In the genomic region with DNA sequence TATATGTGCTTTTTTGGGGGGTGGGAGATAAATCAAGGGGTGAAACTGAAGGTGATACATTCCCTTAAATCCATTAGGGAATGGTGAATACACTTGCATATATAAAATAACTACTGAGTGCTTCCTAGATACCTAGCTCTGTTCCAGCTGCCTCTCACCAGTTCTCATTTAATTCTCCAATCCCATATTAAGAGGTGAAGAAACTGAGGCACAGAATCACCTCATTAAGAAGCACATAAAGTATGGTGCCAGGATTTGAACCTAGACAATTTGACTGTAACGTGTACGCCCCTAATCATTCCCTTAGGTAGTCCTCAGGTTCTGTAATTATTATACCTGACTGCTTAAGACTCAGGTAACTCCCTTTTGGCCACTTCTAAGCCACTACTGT, we compare ENCODE assay signal across 8 cellular contexts. TPM values are rescaled to one million over a fixed set of nuclear protein-coding genes. Genes with fewer than 3 reads are reported as not detected.
A peak's percentile ranks its signal among the peaks of the same experiment; 100 is the strongest.
DNase-seq lines count a peak whose midpoint lies in the region; ATAC-seq and TF ChIP-seq lines count a peak whose summit lies in the region.

No MANE protein-coding gene starts in this region.

- H2AFZ ChIP-seq in DND-41 (ENCODE audit: low read depth, low read length) (peak overlapping the region; percentile 86), trophoblast cell (ENCODE audit: insufficient read depth, low read length, poor library complexity) (no peak overlapping the region)

- H3K27me3 ChIP-seq in DND-41 (ENCODE audit: insufficient read depth, low read length, poor library complexity) (peaks cover 21% of the 10 kb centered on the region), RWPE2 (ENCODE audit: insufficient read depth, poor library complexity, severe bottlenecking) (no peaks in the 10 kb centered on the region), esophagus (ENCODE audit: control insufficient read depth in 1 of 2, insufficient read depth in 2 of 2, low read length in 2 of 2) (no peaks in the 10 kb centered on the region), trophoblast cell (ENCODE audit: insufficient read depth, low read length) (no peaks in the 10 kb centered on the region)

- ATAC-seq in DND-41 (ENCODE audit: insufficient read depth, low read depth) (no peak), RWPE2 (ENCODE audit: low read depth) (no peak), HG03342 (IDR thresholded peaks at IDR 0.05; ENCODE audit: unreplicated experiment) (no peak), GM19324 (IDR thresholded peaks at IDR 0.05; ENCODE audit: low FRiP score, unreplicated experiment) (no peak), GM19351 (IDR thresholded peaks at IDR 0.05; ENCODE audit: unreplicated experiment) (no peak)

- H3K27ac ChIP-seq in DND-41 (ENCODE audit: low read length) (no peak overlapping the region), RWPE2 (ENCODE audit: poor library complexity, severe bottlenecking) (peak overlapping the region; percentile 99), esophagus (ENCODE audit: low read depth in 2 of 2, low read length in 1 of 2) (peak overlapping the region; percentile 31 to 99), trophoblast cell (ENCODE audit: low read depth, low read length) (peak overlapping the region; percentile 99)

- no peak overlapping the region for H3K4ac ChIP-seq in trophoblast cell (ENCODE audit: low read depth, low read length)

- H4K91ac ChIP-seq in trophoblast cell (ENCODE audit: low read depth, low read length): no peak overlapping the region

- H2BK5ac ChIP-seq in trophoblast cell (ENCODE audit: low read depth, low read length, poor library complexity): no peak overlapping the region

- H3K9me3 ChIP-seq in DND-41 (ENCODE audit: insufficient read depth, low read length, severe bottlenecking) (no peaks in the 10 kb centered on the region), RWPE2 (ENCODE audit: severe bottlenecking) (no peaks in the 10 kb centered on the region), esophagus (ENCODE audit: control insufficient read depth in 2 of 2, insufficient read depth in 1 of 2, low read depth in 1 of 2, low read length in 1 of 2) (no peaks in the 10 kb centered on the region), trophoblast cell (ENCODE audit: insufficient read depth, low read depth, low read length) (no peaks in the 10 kb centered on the region)

- H3K14ac ChIP-seq in trophoblast cell (ENCODE audit: low read length): no peak overlapping the region

- 22% methylated on average over 2 of the region's 2 CpGs for WGBS in esophagus, 2 donors
- WGBS in trophoblast cell (ENCODE audit: extremely low coverage, insufficient coverage, insufficient read length): no CpG with 5 or more reads among the region's 2 CpGs

- TF ChIP-seq CTCF in DND-41 (IDR thresholded peaks at IDR 0.05; ENCODE audit: borderline replicate concordance, extremely low read depth, low read length, poor library complexity, severe bottlenecking) (no peak), RWPE2 (IDR thresholded peaks at IDR 0.05; ENCODE audit: poor library complexity, severe bottlenecking) (no peak)

- H3K79me2 ChIP-seq in DND-41 (ENCODE audit: insufficient read depth, low read length) (peaks cover 13% of the 10 kb centered on the region), trophoblast cell (ENCODE audit: control insufficient read depth, insufficient read depth, low read length, poor library complexity) (peaks cover 3% of the 10 kb centered on the region)

- peaks cover 8% of the 10 kb centered on the region; the same call in 1 of the 2 replicates for H3K36me3 ChIP-seq in DND-41 (ENCODE audit: insufficient read depth, low read length)
- H3K36me3 ChIP-seq in RWPE2 (ENCODE audit: low read depth): peaks cover 25% of the 10 kb centered on the region
- peaks cover 0 to 2% of the 10 kb centered on the region in 2 donors for H3K36me3 ChIP-seq in esophagus (ENCODE audit: control insufficient read depth in 2 of 2, insufficient read depth in 2 of 2, low read length in 1 of 2)
- no peaks in the 10 kb centered on the region for H3K36me3 ChIP-seq in trophoblast cell (ENCODE audit: control insufficient read depth in 1 of 2, insufficient read depth in 2 of 2, low read length in 2 of 2)

- no peak overlapping the region for H2BK12ac ChIP-seq in trophoblast cell (ENCODE audit: low read length)

- H3K4me3 ChIP-seq in DND-41 (ENCODE audit: low read depth in 1 of 2, low read length in 2 of 2) (peak overlapping the region in 1 of 2 experiments; percentile 66; a peak in 2 of 4 replicates), RWPE2 (ENCODE audit: severe bottlenecking) (peak overlapping the region; percentile 31), esophagus (ENCODE audit: low read depth in 1 of 2, low read length in 2 of 2) (no peak overlapping the region), trophoblast cell (ENCODE audit: low read depth, low read length) (no peak overlapping the region)

- no peaks in the 10 kb centered on the region for H4K20me1 ChIP-seq in DND-41 (ENCODE audit: insufficient read depth, low read length)

- peaks cover 11% of the 10 kb centered on the region for H3K79me1 ChIP-seq in trophoblast cell (ENCODE audit: low read length)

- H3K4me2 ChIP-seq in DND-41 (ENCODE audit: insufficient read depth, low read length) (peak overlapping the region; percentile 71), trophoblast cell (ENCODE audit: low read length) (peak overlapping the region; percentile 91)

- H3K4me1 ChIP-seq in DND-41 (ENCODE audit: insufficient read depth, low read length): peaks cover 24% of the 10 kb centered on the region
- peaks cover 63% of the 10 kb centered on the region for H3K4me1 ChIP-seq in RWPE2 (ENCODE audit: insufficient read depth, poor library complexity, severe bottlenecking)
- no peaks in the 10 kb centered on the region for H3K4me1 ChIP-seq in esophagus (ENCODE audit: control insufficient read depth in 2 of 2, insufficient read depth in 2 of 2, low read length in 1 of 2)
- H3K4me1 ChIP-seq in trophoblast cell (ENCODE audit: control insufficient read depth in 1 of 2, insufficient read depth in 2 of 2, low read length in 2 of 2): peaks cover 0 to 2% of the 10 kb centered on the region in 2 experiments

- no peak overlapping the region for H3K18ac ChIP-seq in trophoblast cell (ENCODE audit: low read length)

- peak overlapping the region; percentile 89 for H3K9ac ChIP-seq in DND-41 (ENCODE audit: low read depth, low read length)
- H3K9ac ChIP-seq in trophoblast cell (ENCODE audit: low read length): no peak overlapping the region

- no peak overlapping the region for H2BK120ac ChIP-seq in trophoblast cell (ENCODE audit: insufficient read depth, low read length, poor library complexity)

- H3K23ac ChIP-seq in trophoblast cell (ENCODE audit: low read length): no peak overlapping the region

- H4K12ac ChIP-seq in trophoblast cell (ENCODE audit: low read depth, low read length): no peak overlapping the region

- no peak overlapping the region for H2AK5ac ChIP-seq in trophoblast cell (ENCODE audit: low read length)

- DNase-seq in DND-41 (no peak), RWPE2 (ENCODE audit: low spot score) (no peak), trophoblast cell (no peak), HUDEP-2 (lab: John Stamatoyannopoulos, UW; ENCODE audit: unreplicated experiment in 76 of 76) (no peak)

- H4K8ac ChIP-seq in trophoblast cell (ENCODE audit: low read depth, low read length): peak overlapping the region; percentile 35

RNA-seq across cellular contexts. Expression of a gene that starts 1.5 kb away (rescaled TPM):
- 1 to 10 TPM; 3.8 to 6.3 TPM for polyA plus RNA-seq in esophagus
- polyA plus RNA-seq in trophoblast cell (2013): 5.6 and 5.8 TPM in 2 replicates

RNA-seq across cellular contexts. Expression of a gene that starts 34.8 kb away (rescaled TPM):
- polyA plus RNA-seq in esophagus: 10 to 100 TPM; 80.9 to 87.2 TPM
- 30.7 and 35.0 TPM in 2 replicates for polyA plus RNA-seq in trophoblast cell (2013)
